In the genomic region with DNA sequence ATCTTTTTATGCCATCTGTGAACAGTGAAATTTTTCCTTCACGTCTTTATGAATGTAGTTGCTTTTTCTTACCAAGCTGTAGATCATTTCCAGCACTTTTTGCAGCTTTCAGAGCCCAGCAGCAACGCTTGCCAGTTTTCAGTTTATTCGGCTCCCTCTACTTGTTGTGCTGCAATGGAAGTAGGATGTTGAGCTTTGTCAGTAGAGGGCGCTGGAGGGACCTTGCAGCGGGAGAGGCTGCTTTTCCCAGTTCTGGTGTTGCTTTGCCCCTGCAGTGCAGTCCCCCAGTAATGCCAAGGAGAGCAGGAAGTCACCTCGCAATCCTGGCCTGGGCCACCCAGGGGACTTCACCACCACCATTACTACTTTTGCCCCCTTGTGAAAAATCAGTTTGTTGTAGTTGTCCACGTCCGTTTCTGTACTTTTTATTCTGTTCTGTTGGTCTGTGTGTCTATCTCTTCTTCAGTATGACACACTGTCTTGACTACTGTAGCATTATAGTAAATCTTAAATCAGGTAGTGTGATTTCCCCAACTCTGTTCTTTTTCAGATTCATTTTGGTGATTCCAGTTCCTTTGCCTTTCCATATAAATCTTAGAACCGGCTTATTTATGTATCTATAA, we compare ENCODE assay signal across 8 cellular contexts. TPM values are rescaled to one million over a fixed set of nuclear protein-coding genes. Genes with fewer than 3 reads are reported as not detected.
DNase-seq lines count a peak whose midpoint lies in the region; ATAC-seq and TF ChIP-seq lines count a peak whose summit lies in the region.

No MANE protein-coding gene starts in this region.

- H3K9me3 ChIP-seq in A673 (ENCODE audit: low read depth, low read length, poor library complexity, severe bottlenecking) = no peaks in the 10 kb centered on the region
- H3K9me3 ChIP-seq in heart left ventricle = no peaks in the 10 kb centered on the region

- DNase-seq in A673 (ENCODE audit: low spot score) = peak; percentile 70
- no peak for DNase-seq in GM10266 (ENCODE audit: extremely low spot score)
- peak; percentile 23 to 84 for DNase-seq in NCI-H526 (lab: John Stamatoyannopoulos, UW)
- peak; percentile 17 for DNase-seq in activated naive CD4-positive, alpha-beta T cell treated with Interleukin-2 at 50 U/mL for 16 hours
- peak in 4 of 5 donors; percentile 37 to 48 (median 42) for DNase-seq in heart left ventricle
- DNase-seq in retinal pigment epithelial cell (ENCODE audit: low read depth) = no peak

- no TSS peak for BruUV-seq in A673 (replicated peaks; lab: Mats Ljungman, UMichigan)

- POLR2A ChIA-PET in A673 (lab: Charles Lee; ENCODE audit: low non-redundant PET) = no interaction called here

- H3K4me1 ChIP-seq in A673 (ENCODE audit: insufficient read depth, low read length, poor library complexity, severe bottlenecking) = no peaks in the 10 kb centered on the region
- H3K4me1 ChIP-seq in heart left ventricle = peaks cover 0 to 34% (median 5%) of the 10 kb centered on the region in 12 donors

- H3K4me3 ChIP-seq in A673 (ENCODE audit: low read depth, low read length, poor library complexity, severe bottlenecking) = no peak overlapping the region
- H3K4me3 ChIP-seq in heart left ventricle = no peak overlapping the region
- no peak overlapping the region for H3K4me3 ChIP-seq in retinal pigment epithelial cell (ENCODE audit: low read length)

- WGBS in heart left ventricle, 4 donors = 36 to 46% (median 37%) methylated on average over 9 of the region's 9 CpGs

- CTCF ChIA-PET in A673 (lab: Charles Lee) = interaction anchor here (1.0 kb wide), 2 partner anchors 12 to 131 kb away, joined by 3 to 4 read pairs; no protein-coding TSS in a partner anchor

- intact Hi-C loops in A673 (cut with micrococcal nuclease; ENCODE audit: unreplicated experiment) = no loop called here
- intact Hi-C loops in heart left ventricle (cut with DNase I) = no loop called here

- H3K27me3 ChIP-seq in A673 (replicated peaks; ENCODE audit: insufficient read depth, low read depth, low read length, poor library complexity) = no peaks in the 10 kb centered on the region
- no peaks in the 10 kb centered on the region for H3K27me3 ChIP-seq in heart left ventricle

- TF ChIP-seq CTCF in A673 (conservative IDR thresholded peaks at IDR 0.05; ENCODE audit: low read depth, low read length) (peak; percentile 79), GM10266 (IDR thresholded peaks at IDR 0.05; ENCODE audit: control insufficient read depth, insufficient read depth, low read depth, missing control alignments) (peak; percentile 42), heart left ventricle (IDR thresholded peaks at IDR 0.05) (peak; percentile 38 to 68 (median 52)), retinal pigment epithelial cell (conservative IDR thresholded peaks at IDR 0.05; ENCODE audit: low read depth, low read length) (peak; percentile 74)

- H3K27ac ChIP-seq in A673 (ENCODE audit: low read depth, low read length, poor library complexity, severe bottlenecking) (no peak overlapping the region), heart left ventricle (no peak overlapping the region)

- peak in 3 of 4 donors; percentile 64 to 79 (median 68) for ATAC-seq in heart left ventricle
- ATAC-seq in GM19395 (IDR thresholded peaks at IDR 0.05; ENCODE audit: unreplicated experiment) = no peak
- no peak for ATAC-seq in GM21526 (IDR thresholded peaks at IDR 0.05; ENCODE audit: low FRiP score, unreplicated experiment)

- no peak for TF ChIP-seq POLR2A in heart left ventricle (IDR thresholded peaks at IDR 0.05)

- no peaks in the 10 kb centered on the region for H3K36me3 ChIP-seq in A673 (ENCODE audit: insufficient read depth, low read length, poor library complexity, severe bottlenecking)
- H3K36me3 ChIP-seq in heart left ventricle = peaks cover 0 to 44% (median 23%) of the 10 kb centered on the region in 9 donors

RNA-seq across cellular contexts. Expression of a gene that starts 21.8 kb away (rescaled TPM):
- total RNA-seq in A673 (2021) (5.9 and 6.4 TPM in 2 replicates), heart left ventricle (10 to 100 TPM; 14.4 to 74.3 (median 21.0) TPM)
- polyA plus RNA-seq in heart left ventricle = 10 to 100 TPM; 26.1 to 53.0 TPM

RNA-seq across cellular contexts. Expression of a gene that starts 21.8 kb away (rescaled TPM):
- total RNA-seq in A673 (2021) (19.8 and 21.0 TPM in 2 replicates), heart left ventricle (10 to 100 TPM in 7 of 9 donors, under 1 TPM in 2; 0.24 to 60.0 (median 44.8) TPM)
- 100 to 1,000 TPM in 1 of 2 donors, 10 to 100 TPM in 1; 13.8 to 185 TPM for polyA plus RNA-seq in heart left ventricle

RNA-seq across cellular contexts. Expression of a gene that starts 22.2 kb away (rescaled TPM):
- total RNA-seq in A673 (2021) (25.7 TPM in 2 replicates), heart left ventricle (10 to 100 TPM in 8 of 9 donors, 1 to 10 TPM in 1; 7.9 to 18.7 (median 16.6) TPM)
- polyA plus RNA-seq in heart left ventricle = 10 to 100 TPM in 1 of 2 donors, 1 to 10 TPM in 1; 3.6 to 15.0 TPM

RNA-seq across cellular contexts. Expression of a gene that starts 22.5 kb away (rescaled TPM):
- total RNA-seq in A673 (2021) (78.1 and 84.6 TPM in 2 replicates), heart left ventricle (100 to 1,000 TPM; 147 to 390 (median 259) TPM)
- 100 to 1,000 TPM; 445 TPM for polyA plus RNA-seq in heart left ventricle

RNA-seq across cellular contexts. Expression of a gene that starts 26.6 kb away (rescaled TPM):
- total RNA-seq in A673 (2021) (1.1 and 1.9 TPM in 2 replicates), heart left ventricle (10 to 100 TPM; 26.9 to 75.1 (median 44.3) TPM)
- polyA plus RNA-seq in heart left ventricle = 10 to 100 TPM; 32.6 to 60.2 TPM

Comparison
In these comparisons a context has a peak if more than half of its experiments do, and no peak if none do; other contexts are left out.
1. DNase-seq: peak in A673 (single experiment), NCI-H526 (2 of 2), activated naive CD4-positive, alpha-beta T cell treated with Interleukin-2 at 50 U/mL for 16 hours (single experiment) and heart left ventricle (4 of 5); none in GM10266 (single experiment) and retinal pigment epithelial cell (single experiment).
2. ATAC-seq: peak in heart left ventricle (3 of 4); none in GM19395 (single experiment) and GM21526 (single experiment).
3. Peak in every context shown above with its lines, with median percentiles within 50 percentile points of each other: CTCF ChIP-seq.